1 cellular context compared by ENCODE assay signal in the genomic region with DNA sequence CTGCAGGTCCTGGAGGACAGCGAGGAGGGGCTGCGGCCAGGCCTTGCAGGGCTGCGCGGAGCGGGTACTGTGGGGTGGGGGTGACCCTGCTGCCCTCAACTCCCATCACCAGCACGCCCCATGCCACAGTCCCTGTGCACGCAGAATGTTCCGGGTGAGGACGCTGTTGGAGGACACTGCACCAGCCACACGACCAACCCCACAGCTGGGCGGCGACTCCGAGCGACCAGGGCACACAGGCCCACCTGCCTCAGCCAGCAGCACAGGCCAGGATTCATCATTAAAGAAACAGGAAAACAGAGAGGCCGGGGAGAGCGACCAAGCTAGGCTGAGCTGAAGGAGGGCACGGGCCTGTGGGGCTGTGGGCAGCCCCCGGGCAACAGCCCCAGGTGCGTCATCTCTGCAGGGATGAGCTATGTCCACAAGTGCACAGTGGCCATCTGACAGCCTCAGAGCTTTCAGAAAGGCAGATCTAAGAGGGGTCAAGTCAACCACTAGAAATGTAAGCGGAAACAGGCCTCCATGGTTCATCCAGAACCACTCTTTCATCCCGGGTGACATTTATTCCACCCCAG.
TF ChIP-seq lines count a peak whose summit lies in the region.

No MANE protein-coding gene starts in this region.

TF ChIP-seq in GM23338, 12 proteins besides CTCF, POLR2A, EP300 and RAD21 (continued from another document):
- TF ChIP-seq, protein P1, sequence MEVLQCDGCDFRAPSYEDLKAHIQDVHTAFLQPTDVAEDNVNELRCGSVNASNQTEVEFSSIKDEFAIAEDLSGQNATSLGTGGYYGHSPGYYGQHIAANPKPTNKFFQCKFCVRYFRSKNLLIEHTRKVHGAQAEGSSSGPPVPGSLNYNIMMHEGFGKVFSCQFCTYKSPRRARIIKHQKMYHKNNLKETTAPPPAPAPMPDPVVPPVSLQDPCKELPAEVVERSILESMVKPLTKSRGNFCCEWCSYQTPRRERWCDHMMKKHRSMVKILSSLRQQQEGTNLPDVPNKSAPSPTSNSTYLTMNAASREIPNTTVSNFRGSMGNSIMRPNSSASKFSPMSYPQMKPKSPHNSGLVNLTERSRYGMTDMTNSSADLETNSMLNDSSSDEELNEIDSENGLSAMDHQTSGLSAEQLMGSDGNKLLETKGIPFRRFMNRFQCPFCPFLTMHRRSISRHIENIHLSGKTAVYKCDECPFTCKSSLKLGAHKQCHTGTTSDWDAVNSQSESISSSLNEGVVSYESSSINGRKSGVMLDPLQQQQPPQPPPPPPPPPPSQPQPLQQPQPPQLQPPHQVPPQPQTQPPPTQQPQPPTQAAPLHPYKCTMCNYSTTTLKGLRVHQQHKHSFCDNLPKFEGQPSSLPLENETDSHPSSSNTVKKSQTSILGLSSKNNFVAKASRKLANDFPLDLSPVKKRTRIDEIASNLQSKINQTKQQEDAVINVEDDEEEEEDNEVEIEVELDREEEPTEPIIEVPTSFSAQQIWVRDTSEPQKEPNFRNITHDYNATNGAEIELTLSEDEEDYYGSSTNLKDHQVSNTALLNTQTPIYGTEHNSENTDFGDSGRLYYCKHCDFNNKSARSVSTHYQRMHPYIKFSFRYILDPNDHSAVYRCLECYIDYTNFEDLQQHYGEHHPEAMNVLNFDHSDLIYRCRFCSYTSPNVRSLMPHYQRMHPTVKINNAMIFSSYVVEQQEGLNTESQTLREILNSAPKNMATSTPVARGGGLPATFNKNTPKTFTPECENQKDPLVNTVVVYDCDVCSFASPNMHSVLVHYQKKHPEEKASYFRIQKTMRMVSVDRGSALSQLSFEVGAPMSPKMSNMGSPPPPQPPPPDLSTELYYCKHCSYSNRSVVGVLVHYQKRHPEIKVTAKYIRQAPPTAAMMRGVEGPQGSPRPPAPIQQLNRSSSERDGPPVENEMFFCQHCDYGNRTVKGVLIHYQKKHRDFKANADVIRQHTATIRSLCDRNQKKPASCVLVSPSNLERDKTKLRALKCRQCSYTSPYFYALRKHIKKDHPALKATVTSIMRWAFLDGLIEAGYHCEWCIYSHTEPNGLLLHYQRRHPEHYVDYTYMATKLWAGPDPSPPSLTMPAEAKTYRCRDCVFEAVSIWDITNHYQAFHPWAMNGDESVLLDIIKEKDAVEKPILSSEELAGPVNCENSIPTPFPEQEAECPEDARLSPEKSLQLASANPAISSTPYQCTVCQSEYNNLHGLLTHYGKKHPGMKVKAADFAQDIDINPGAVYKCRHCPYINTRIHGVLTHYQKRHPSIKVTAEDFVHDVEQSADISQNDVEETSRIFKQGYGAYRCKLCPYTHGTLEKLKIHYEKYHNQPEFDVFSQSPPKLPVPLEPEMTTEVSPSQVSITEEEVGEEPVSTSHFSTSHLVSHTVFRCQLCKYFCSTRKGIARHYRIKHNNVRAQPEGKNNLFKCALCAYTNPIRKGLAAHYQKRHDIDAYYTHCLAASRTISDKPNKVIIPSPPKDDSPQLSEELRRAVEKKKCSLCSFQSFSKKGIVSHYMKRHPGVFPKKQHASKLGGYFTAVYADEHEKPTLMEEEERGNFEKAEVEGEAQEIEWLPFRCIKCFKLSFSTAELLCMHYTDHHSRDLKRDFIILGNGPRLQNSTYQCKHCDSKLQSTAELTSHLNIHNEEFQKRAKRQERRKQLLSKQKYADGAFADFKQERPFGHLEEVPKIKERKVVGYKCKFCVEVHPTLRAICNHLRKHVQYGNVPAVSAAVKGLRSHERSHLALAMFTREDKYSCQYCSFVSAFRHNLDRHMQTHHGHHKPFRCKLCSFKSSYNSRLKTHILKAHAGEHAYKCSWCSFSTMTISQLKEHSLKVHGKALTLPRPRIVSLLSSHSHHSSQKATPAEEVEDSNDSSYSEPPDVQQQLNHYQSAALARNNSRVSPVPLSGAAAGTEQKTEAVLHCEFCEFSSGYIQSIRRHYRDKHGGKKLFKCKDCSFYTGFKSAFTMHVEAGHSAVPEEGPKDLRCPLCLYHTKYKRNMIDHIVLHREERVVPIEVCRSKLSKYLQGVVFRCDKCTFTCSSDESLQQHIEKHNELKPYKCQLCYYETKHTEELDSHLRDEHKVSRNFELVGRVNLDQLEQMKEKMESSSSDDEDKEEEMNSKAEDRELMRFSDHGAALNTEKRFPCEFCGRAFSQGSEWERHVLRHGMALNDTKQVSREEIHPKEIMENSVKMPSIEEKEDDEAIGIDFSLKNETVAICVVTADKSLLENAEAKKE (CRISPR knock-in tag; IDR thresholded peaks at IDR 0.05): no peak
- TF ChIP-seq, protein P2, sequence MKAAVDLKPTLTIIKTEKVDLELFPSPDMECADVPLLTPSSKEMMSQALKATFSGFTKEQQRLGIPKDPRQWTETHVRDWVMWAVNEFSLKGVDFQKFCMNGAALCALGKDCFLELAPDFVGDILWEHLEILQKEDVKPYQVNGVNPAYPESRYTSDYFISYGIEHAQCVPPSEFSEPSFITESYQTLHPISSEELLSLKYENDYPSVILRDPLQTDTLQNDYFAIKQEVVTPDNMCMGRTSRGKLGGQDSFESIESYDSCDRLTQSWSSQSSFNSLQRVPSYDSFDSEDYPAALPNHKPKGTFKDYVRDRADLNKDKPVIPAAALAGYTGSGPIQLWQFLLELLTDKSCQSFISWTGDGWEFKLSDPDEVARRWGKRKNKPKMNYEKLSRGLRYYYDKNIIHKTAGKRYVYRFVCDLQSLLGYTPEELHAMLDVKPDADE (IDR thresholded peaks at IDR 0.05): no peak
- TF ChIP-seq STAT1 (IDR thresholded peaks at IDR 0.05; ENCODE audit: unreplicated experiment) (no peak), ZNF331 (CRISPR knock-in tag; IDR thresholded peaks at IDR 0.05; ENCODE audit: low read depth) (no peak)
TF ChIP-seq in GM23338: peak in this region for 0.
